ENCODE assay signal across 8 cellular contexts in genomic region chrX:153972368-153973126, GRCh38. TPM values are rescaled to one million over a fixed set of nuclear protein-coding genes. Genes with fewer than 3 reads are reported as not detected.
A peak's percentile ranks its signal among the peaks of the same experiment; 100 is the strongest.
DNase-seq lines count a peak whose midpoint lies in the region; ATAC-seq and TF ChIP-seq lines count a peak whose summit lies in the region.

A gene with protein sequence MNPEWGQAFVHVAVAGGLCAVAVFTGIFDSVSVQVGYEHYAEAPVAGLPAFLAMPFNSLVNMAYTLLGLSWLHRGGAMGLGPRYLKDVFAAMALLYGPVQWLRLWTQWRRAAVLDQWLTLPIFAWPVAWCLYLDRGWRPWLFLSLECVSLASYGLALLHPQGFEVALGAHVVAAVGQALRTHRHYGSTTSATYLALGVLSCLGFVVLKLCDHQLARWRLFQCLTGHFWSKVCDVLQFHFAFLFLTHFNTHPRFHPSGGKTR (plus strand): TSS chrX:153972754. CDS start chrX:153982063, 9,309 bp downstream.

- H3K4me1 ChIP-seq in HUES6 (ENCODE audit: control insufficient read depth, insufficient read depth, low read length) (peaks cover 36% of the 10 kb centered on the region), endocrine pancreas (ENCODE audit: control insufficient read depth, insufficient read depth, low read length) (no peaks in the 10 kb centered on the region), mesodermal cell (ENCODE audit: control insufficient read depth, insufficient read depth, low read length, poor library complexity, severe bottlenecking) (peaks cover 15% of the 10 kb centered on the region)

- intact Hi-C loops in Calu3 (cut with micrococcal nuclease; ENCODE audit: unreplicated experiment) = no loop called here

- H3K36me3 Mint-ChIP-seq in Calu3 (ENCODE audit: insufficient read depth, unreplicated experiment) = peaks cover 58% of the 10 kb centered on the region

- H3K9me3 Mint-ChIP-seq in Calu3 (ENCODE audit: low read depth, unreplicated experiment) = no peaks in the 10 kb centered on the region

- peak within 1 kb of the TSS; percentile 98 for H3K9ac ChIP-seq in HUES6 (ENCODE audit: low read length)
- peak within 1 kb of the TSS; percentile 99 for H3K9ac ChIP-seq in endocrine pancreas (ENCODE audit: control insufficient read depth, insufficient read depth, low read length)

- H3K27ac Mint-ChIP-seq in Calu3 (ENCODE audit: unreplicated experiment) = peak within 1 kb of the TSS; percentile 98

- DNase-seq in Calu3 (peak; percentile 90), NOMO-1 treated with dmso at 0.1 percent for 144 hours (lab: John Stamatoyannopoulos, UW; ENCODE audit: unreplicated experiment) (peak; percentile 86)
- DNase-seq in activated CD8-positive, alpha-beta memory T cell treated with anti-CD3 and anti-CD28 coated beads, Interleukin-2, amount 50 U/mL, for 1 hour (ENCODE audit: extremely low read depth) = peak; percentile 65
- DNase-seq in stimulated activated CD8-positive, alpha-beta memory T cell treated with anti-CD3 and anti-CD28 coated beads, Interleukin-15, amount 100 ng/mL, for 24 hours (ENCODE audit: low read depth) = peak; percentile 55

- ATAC-seq in GM21515 (IDR thresholded peaks at IDR 0.05; ENCODE audit: unreplicated experiment) = peak; percentile 42

- peak within 1 kb of the TSS; percentile 89 for H3K4me3 Mint-ChIP-seq in Calu3 (ENCODE audit: low read depth, unreplicated experiment)

- H3K36me3 ChIP-seq in HUES6 (ENCODE audit: control insufficient read depth, insufficient read depth, low read length) (peaks cover 6% of the 10 kb centered on the region; the same call in 1 of the 2 replicates), endocrine pancreas (ENCODE audit: control insufficient read depth, insufficient read depth, low read length) (no peaks in the 10 kb centered on the region), mesodermal cell (ENCODE audit: control insufficient read depth, insufficient read depth, low read length) (peaks cover 12% of the 10 kb centered on the region)

- H3K9me3 ChIP-seq in HUES6 (ENCODE audit: control insufficient read depth, insufficient read depth, low read depth, low read length) (no peaks in the 10 kb centered on the region), endocrine pancreas (ENCODE audit: control insufficient read depth, low read length) (no peaks in the 10 kb centered on the region), mesodermal cell (ENCODE audit: control insufficient read depth, low read length) (no peaks in the 10 kb centered on the region)

- H3K27me3 ChIP-seq in HUES6 (ENCODE audit: control insufficient read depth, insufficient read depth, low read length) = no peaks in the 10 kb centered on the region
- H3K27me3 ChIP-seq in endocrine pancreas (ENCODE audit: control insufficient read depth, insufficient read depth, low read length) = no peaks in the 10 kb centered on the region

- peak within 1 kb of the TSS; percentile 81 for H3K4me3 ChIP-seq in HUES6 (ENCODE audit: low read depth, low read length)
- peak within 1 kb of the TSS; percentile 78 for H3K4me3 ChIP-seq in endocrine pancreas (ENCODE audit: control insufficient read depth, insufficient read depth, low read length)
- peak within 1 kb of the TSS; percentile 62 for H3K4me3 ChIP-seq in mesodermal cell (ENCODE audit: extremely low read depth, insufficient read depth, low read length, poor library complexity, severe bottlenecking)

- peak within 1 kb of the TSS; percentile 99 for H3K27ac ChIP-seq in HUES6 (ENCODE audit: low read depth, low read length)
- H3K27ac ChIP-seq in mesodermal cell (ENCODE audit: low read depth, low read length, severe bottlenecking) = peak within 1 kb of the TSS; percentile 100

- CTCF ChIA-PET in Calu3 (lab: Charles Lee) = interaction anchor here (1.0 kb wide), 1 partner anchor 46 kb away, joined by 4 read pairs; no protein-coding TSS in a partner anchor

- no peak for TF ChIP-seq CTCF in Calu3 (IDR thresholded peaks at IDR 0.05; ENCODE audit: unreplicated experiment)

- no peaks in the 10 kb centered on the region for H3K27me3 Mint-ChIP-seq in Calu3 (ENCODE audit: unreplicated experiment)

- 0% methylated on average over 49 of the region's 103 CpGs; no CpG with 5 or more reads in 1 of the 2 experiments for WGBS in mesodermal cell (ENCODE audit: insufficient coverage in 2 of 2), 2 experiments

- peaks cover 21% of the 10 kb centered on the region for H3K4me1 Mint-ChIP-seq in Calu3 (ENCODE audit: low read depth, unreplicated experiment)

- BruUV-seq in Calu3 (replicated peaks; lab: Mats Ljungman, UMichigan) = no TSS peak

RNA-seq across cellular contexts. Expression of the gene that starts here (rescaled TPM):
- 9.4 and 9.9 TPM in 2 replicates for total RNA-seq in Calu3 (2022)
- 8.6 TPM for polyA plus RNA-seq in mesodermal cell (2013, experiment 1 of 2)
- polyA plus RNA-seq in mesodermal cell (2013, experiment 2 of 2) = 6.0 TPM

Comparison
In these comparisons a context has a peak if more than half of its experiments do, and no peak if none do; other contexts are left out.
1. Peak in every context shown above with its lines: DNase-seq, ATAC-seq, H3K4me3 ChIP-seq and H3K27ac ChIP-seq.